Comparison of ENCODE assay signal across 11 cellular contexts in genomic region chr6:33177552-33178446, GRCh38.
"Had no signal": no experiment of that assay in that cellular context is flagged by ENCODE, and none has a peak within 500 bp of the region (broad histone marks: within the 10 kb centered on the region; RNA-seq: fewer than 3 reads in every experiment).

No MANE protein-coding gene starts in this region.

- H3K4me1 ChIP-seq: esophagus squamous epithelium, pancreas had no signal

- H3K9me3 ChIP-seq: esophagus squamous epithelium, pancreas had no signal

- ATAC-seq: activated CD4-positive, CD25-positive, alpha-beta regulatory T cell treated with anti-CD3 and anti-CD28 coated beads, Interleukin-2, amount 50 U/mL, for 24 hours; activated T-helper 17 cell treated with anti-CD3 and anti-CD28 coated beads, Interleukin-2, amount 50 U/mL, for 72 hours; pancreas; stimulated activated memory B cell treated with anti-CD40 and anti-IgM and Interleukin-4, amounts not matched to agents 10 μg/mL and 1 μg/mL and 100 μg/mL, for 72 hours; T-cell had no signal

- DNase-seq: activated CD4-positive, alpha-beta T cell treated with anti-CD3 and anti-CD28 coated beads, Interleukin-2, amount 50 U/mL, for 4 hours; activated naive CD4-positive, alpha-beta T cell treated with anti-CD3 and anti-CD28 coated beads for 36 hours; activated T-cell treated with anti-CD3 and anti-CD28 coated beads for 4 hours; esophagus squamous epithelium; mesenchymal stem cell; pancreas; T-cell; T1000 had no signal

- H3K36me3 ChIP-seq: esophagus squamous epithelium, pancreas had no signal

- H3K27me3 ChIP-seq: pancreas had no signal

- H3K4me3 ChIP-seq: esophagus squamous epithelium, pancreas had no signal

- H3K27ac ChIP-seq: esophagus squamous epithelium, pancreas had no signal
